Comparison of ENCODE assay signal across 8 cellular contexts in genomic region chr10:62816179-62817119, GRCh38. TPM values are rescaled to one million over a fixed set of nuclear protein-coding genes. Genes with fewer than 3 reads are reported as not detected.
DNase-seq lines count a peak whose midpoint lies in the region; ATAC-seq and TF ChIP-seq lines count a peak whose summit lies in the region.

TSS of gene EGR2 (minus strand) at chr10:62816366. CDS start at chr10:62816029, 337 bp downstream.

- H3K27me3 ChIP-seq in GM06990 (replicated peaks; ENCODE audit: control insufficient read depth, insufficient read depth, low read length) (peaks cover 1% of the 10 kb centered on the region), SU-DHL-6 (ENCODE audit: low read length) (no peaks in the 10 kb centered on the region), ovary (no peaks in the 10 kb centered on the region), thyroid gland (no peaks in the 10 kb centered on the region)

- peak; percentile 73 for ATAC-seq in HG02571 (IDR thresholded peaks at IDR 0.05; ENCODE audit: unreplicated experiment)

- TF ChIP-seq POLR2A in ovary (IDR thresholded peaks at IDR 0.05) = peak; percentile 16
- peak in 1 of 2 donors; percentile 63 for TF ChIP-seq POLR2A in thyroid gland (IDR thresholded peaks at IDR 0.05)

- H3K79me2 ChIP-seq in SU-DHL-6 (ENCODE audit: insufficient read depth, low read length) = no peaks in the 10 kb centered on the region

- peaks cover 18% of the 10 kb centered on the region for H3K4me1 ChIP-seq in ovary (ENCODE audit: insufficient read depth)
- peaks cover 33 to 36% of the 10 kb centered on the region in 2 donors for H3K4me1 ChIP-seq in thyroid gland

- H3K4me3 ChIP-seq in GM06990 (replicated peaks; ENCODE audit: low read depth, low read length) (peak within 1 kb of the TSS; percentile 68), SU-DHL-6 (ENCODE audit: insufficient read depth, low read length, poor library complexity, severe bottlenecking) (peak within 1 kb of the TSS; percentile 67), ovary (peak within 1 kb of the TSS; percentile 81), thyroid gland (replicated peaks in 1 of 3) (peak within 1 kb of the TSS; percentile 17 to 79 (median 75))

- peak within 1 kb of the TSS; percentile 94 for H3K4me2 ChIP-seq in SU-DHL-6 (ENCODE audit: low read depth, low read length, poor library complexity, severe bottlenecking)

- H4K20me1 ChIP-seq in SU-DHL-6 (ENCODE audit: low read depth, low read length) = 0 out of 2 replicates have a peak, but pooled peaks cover 9% of the 10 kb centered on the region

- intact Hi-C loops in head of caudate nucleus (cut with DNase I) (loop anchor here (1.0 to 10.0 kb wide), 3 partner anchors 12 to 222 kb away; partner anchors contain the start of gene ADO), ovary (cut with DNase I) (loop anchor here in 2 of 4 donors (10.0 kb wide), 2 partner anchors 318 to 338 kb away; partner anchors contain the start of gene NRBF2 (in 1 of the 2)), thyroid gland (cut with DNase I) (loop anchor here (10.0 kb wide), 2 partner anchors 202 to 268 kb away; no protein-coding TSS in a partner anchor)

- peak within 1 kb of the TSS; percentile 71 for H3K9ac ChIP-seq in SU-DHL-6 (ENCODE audit: low read length)

- 0 to 1% (median 0%) methylated on average over 53 to 54 of the region's 54 CpGs for WGBS in ovary, 3 donors
- WGBS in thyroid gland, 2 donors = 0% methylated on average over 37 to 51 of the region's 54 CpGs

- TF ChIP-seq CTCF in GM06990 (IDR thresholded peaks at IDR 0.05; ENCODE audit: insufficient read depth, low read length, poor library complexity, severe bottlenecking) = no peak
- no peak for TF ChIP-seq CTCF in SU-DHL-6 (IDR thresholded peaks at IDR 0.05; ENCODE audit: insufficient read depth, low read length, poor library complexity, severe bottlenecking)
- TF ChIP-seq CTCF in ovary (IDR thresholded peaks at IDR 0.05) = no peak
- TF ChIP-seq CTCF in thyroid gland (IDR thresholded peaks at IDR 0.05) = no peak

- peak within 1 kb of the TSS; percentile 59 for H2AFZ ChIP-seq in SU-DHL-6 (ENCODE audit: low read depth, low read length, severe bottlenecking)

- peak within 1 kb of the TSS; percentile 85 for H3K27ac ChIP-seq in SU-DHL-6 (ENCODE audit: low read depth, low read length)
- H3K27ac ChIP-seq in ovary = peak within 1 kb of the TSS; percentile 81 to 84
- peak within 1 kb of the TSS; percentile 72 to 97 (median 90) for H3K27ac ChIP-seq in thyroid gland

- H3K9me3 ChIP-seq in SU-DHL-6 (ENCODE audit: insufficient read depth, low read length) (no peaks in the 10 kb centered on the region), ovary (no peaks in the 10 kb centered on the region), thyroid gland (no peaks in the 10 kb centered on the region)

- H3K9me2 ChIP-seq in SU-DHL-6 (replicated peaks; ENCODE audit: insufficient read depth, low read length) = no peaks in the 10 kb centered on the region

- TF ChIP-seq EP300 in ovary (IDR thresholded peaks at IDR 0.05) = no peak

- peaks cover 7% of the 10 kb centered on the region for H3K36me3 ChIP-seq in GM06990 (ENCODE audit: control insufficient read depth, insufficient read depth, low read length)
- H3K36me3 ChIP-seq in SU-DHL-6 (ENCODE audit: low read length) = no peaks in the 10 kb centered on the region
- H3K36me3 ChIP-seq in ovary = no peaks in the 10 kb centered on the region
- no peaks in the 10 kb centered on the region for H3K36me3 ChIP-seq in thyroid gland

- peak; percentile 93 for DNase-seq in GM06990 (ENCODE audit: extremely low read depth, insufficient read length)
- peak; percentile 76 for DNase-seq in NCI-H1048 (lab: John Stamatoyannopoulos, UW)
- peak; percentile 90 for DNase-seq in activated naive CD8-positive, alpha-beta T cell treated with anti-CD3 and anti-CD28 coated beads, Interleukin-2, amount 50 U/mL, for 16 hours (ENCODE audit: low read depth, low spot score)
- peak; percentile 88 to 99 (median 95) for DNase-seq in head of caudate nucleus
- DNase-seq in ovary = peak; percentile 84 to 93 (median 91)
- peak; percentile 96 for DNase-seq in thyroid gland

- H3F3A ChIP-seq in SU-DHL-6 (ENCODE audit: insufficient read depth) = peaks cover 17% of the 10 kb centered on the region; the same call in 1 of the 2 replicates

RNA-seq across cellular contexts. Expression of gene EGR2, which starts in this region (rescaled TPM):
- total RNA-seq in ovary (10 to 100 TPM in 1 of 7 donors, 1 to 10 TPM in 5, under 1 TPM in 1; 0.48 to 13.0 (median 4.6) TPM), thyroid gland (10 to 100 TPM in 1 of 4 donors, 1 to 10 TPM in 2, under 1 TPM in 1; 0.78 to 14.6 (median 2.9) TPM)
- 1 to 10 TPM; 2.0 to 5.7 TPM for polyA plus RNA-seq in ovary

Comparison
In these comparisons a context has a peak if more than half of its experiments do, and no peak if none do; other contexts are left out.
1. Peak in every context shown above with its lines: DNase-seq, ATAC-seq, H3K4me3 ChIP-seq and H3K27ac ChIP-seq.